Comparison of ENCODE assay signal across 8 cellular contexts in the genomic region with DNA sequence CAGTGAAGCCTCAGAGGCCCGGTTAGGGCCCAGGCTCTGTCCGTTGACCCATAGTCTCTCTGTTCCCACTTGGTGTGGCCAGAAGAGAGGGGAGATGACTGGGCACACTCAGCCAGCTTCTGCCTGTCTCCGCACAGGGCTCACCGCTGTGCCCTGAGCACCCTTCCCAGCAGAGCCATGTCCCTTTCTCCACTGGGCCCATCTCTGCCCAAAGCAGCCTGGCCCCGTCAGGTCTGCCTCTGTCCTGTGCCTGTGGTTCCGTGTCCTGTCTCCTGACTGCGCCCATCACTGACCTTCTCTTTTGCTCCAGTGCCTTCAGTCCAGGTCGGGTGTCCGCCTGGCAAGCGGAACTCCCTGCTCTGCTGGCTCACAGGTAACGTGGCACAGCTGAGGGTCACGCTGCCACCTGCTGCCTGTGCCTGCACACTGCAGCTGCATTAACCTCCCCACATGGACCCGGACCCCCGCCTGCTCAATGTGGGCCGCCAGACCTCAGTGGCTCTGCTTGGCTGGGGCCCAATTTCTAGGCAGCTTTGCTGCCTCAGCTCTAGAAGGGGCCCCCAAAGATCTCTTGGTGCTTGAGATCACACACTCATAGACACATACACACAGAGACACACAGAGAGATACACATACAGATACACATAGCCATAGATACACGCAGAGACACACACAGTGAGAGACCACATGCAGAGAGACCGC. TPM values are rescaled to one million over a fixed set of nuclear protein-coding genes. Genes with fewer than 3 reads are reported as not detected.
DNase-seq lines count a peak whose midpoint lies in the region; ATAC-seq, FAIRE-seq and TF ChIP-seq lines count a peak whose summit lies in the region.

No MANE protein-coding gene starts in this region.

- FAIRE-seq in bronchial epithelial cell (lab: Jason Lieb, UNC): no peak

- H3K4me3 ChIP-seq in NB4 (ENCODE audit: low read depth, low read length) (no peak overlapping the region), bronchial epithelial cell (ENCODE audit: low read depth, low read length) (no peak overlapping the region)

- TF ChIP-seq POLR2A in NB4 (IDR thresholded peaks at IDR 0.05; ENCODE audit: extremely low read depth, insufficient read length): no peak

- peak; percentile 71 for ATAC-seq in GM21825 (IDR thresholded peaks at IDR 0.05; ENCODE audit: unreplicated experiment)
- ATAC-seq in HG03039 (IDR thresholded peaks at IDR 0.05; ENCODE audit: unreplicated experiment): no peak

- peak; percentile 48 for DNase-seq in GDM1 (lab: John Stamatoyannopoulos, UW)
- DNase-seq in NB4 (ENCODE audit: low read depth): peak; percentile 58
- peak; percentile 26 for DNase-seq in activated CD4-positive, CD25-positive, alpha-beta regulatory T cell treated with anti-CD3 and anti-CD28 coated beads, Interleukin-2, amount 50 U/mL, for 16 hours (ENCODE audit: low read depth, low spot score)
- peak; percentile 52 for DNase-seq in bronchial epithelial cell (ENCODE audit: low read depth)
- peak; percentile 79 for DNase-seq in kidney tubule cell (ENCODE audit: low spot score)
- peak; percentile 77 for DNase-seq in stimulated activated CD4-positive, alpha-beta T cell treated with anti-CD3 and anti-CD28 coated beads, Interleukin-4, amount 100 ng/mL, for 1 hour

- no peaks in the 10 kb centered on the region for H3K27me3 ChIP-seq in bronchial epithelial cell (ENCODE audit: control insufficient read depth, insufficient read depth, low read length)

- peak; percentile 85 for TF ChIP-seq CTCF in NB4 (IDR thresholded peaks at IDR 0.05; ENCODE audit: low read depth, low read length)
- peak; percentile 98 for TF ChIP-seq CTCF in bronchial epithelial cell (IDR thresholded peaks at IDR 0.05; ENCODE audit: insufficient read depth, low read length, severe bottlenecking)

- H3K36me3 ChIP-seq in bronchial epithelial cell (ENCODE audit: control insufficient read depth, insufficient read depth, low read length): no peaks in the 10 kb centered on the region

RNA-seq across cellular contexts. Expression of a gene that starts 15.2 kb away (rescaled TPM):
- total RNA-seq in bronchial epithelial cell: 5.9 and 6.1 TPM in 2 replicates

RNA-seq across cellular contexts. Expression of a gene that starts 40.2 kb away (rescaled TPM):
- 3.4 and 5.5 TPM in 2 replicates for total RNA-seq in bronchial epithelial cell

RNA-seq across cellular contexts. Expression of a gene that starts 42.9 kb away (rescaled TPM):
- 0.79 and 1.2 TPM in 2 replicates for total RNA-seq in bronchial epithelial cell

RNA-seq across cellular contexts. Expression of a gene that starts 56.9 kb away (rescaled TPM):
- total RNA-seq in bronchial epithelial cell: 5.8 and 8.2 TPM in 2 replicates

Comparison
In these comparisons a context has a peak if more than half of its experiments do, and no peak if none do; other contexts are left out.
1. DNase-seq: peak in every context shown above with its lines; median percentile 79 in kidney tubule cell; 77 in stimulated activated CD4-positive, alpha-beta T cell treated with anti-CD3 and anti-CD28 coated beads, Interleukin-4, amount 100 ng/mL, for 1 hour; 58 in NB4; 52 in bronchial epithelial cell; 48 in GDM1; 26 in activated CD4-positive, CD25-positive, alpha-beta regulatory T cell treated with anti-CD3 and anti-CD28 coated beads, Interleukin-2, amount 50 U/mL, for 16 hours.